1 cellular context compared by ENCODE assay signal in the genomic region with DNA sequence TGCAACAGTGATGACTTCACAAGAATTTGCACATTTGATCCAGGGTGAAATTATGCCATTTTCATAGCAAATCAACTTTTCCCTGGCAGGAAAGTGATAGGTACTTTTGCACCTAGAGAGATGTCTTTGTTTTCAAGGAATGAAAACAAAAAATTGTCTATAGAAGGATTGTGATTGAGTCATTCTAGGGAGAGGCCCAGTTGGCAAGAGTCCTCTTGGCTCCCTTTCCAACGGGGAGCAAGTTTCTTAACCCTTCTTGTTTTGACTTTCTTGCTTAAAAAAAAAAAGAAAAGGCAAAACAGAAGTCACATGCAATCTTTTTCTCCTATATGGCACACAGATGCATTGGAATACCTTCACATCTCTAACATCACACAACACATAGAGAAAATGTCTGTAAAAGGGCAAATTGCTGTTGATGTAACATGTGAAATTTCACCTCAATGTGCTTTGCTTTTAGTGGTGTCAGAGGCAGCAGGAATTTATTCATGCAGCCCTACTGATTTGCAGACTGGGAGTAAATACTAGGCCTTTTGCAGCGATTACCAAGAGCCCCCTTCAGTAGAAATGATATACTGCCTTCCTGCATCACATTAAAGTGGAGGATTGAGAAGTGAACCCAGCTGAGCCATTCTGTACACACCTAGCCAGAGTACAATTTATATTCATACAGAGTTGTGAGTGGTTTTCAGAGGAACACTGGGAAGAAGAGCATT.
TF ChIP-seq lines count a peak whose summit lies in the region.

No MANE protein-coding gene starts in this region.

TF ChIP-seq in H1, 55 proteins besides CTCF, POLR2A, EP300 and RAD21:
- TF ChIP-seq CREB1 (IDR thresholded peaks at IDR 0.05) (no peak), NRF1 (IDR thresholded peaks at IDR 0.05; ENCODE audit: low read depth, low read length) (no peak), SP2 (IDR thresholded peaks at IDR 0.05; ENCODE audit: low read length) (no peak), ZNF274 (IDR thresholded peaks at IDR 0.05; ENCODE audit: borderline replicate concordance, extremely low read depth, low read length) (no peak), MAFK (IDR thresholded peaks at IDR 0.05; ENCODE audit: low read depth, low read length) (no peak), EZH2 (IDR thresholded peaks at IDR 0.05; ENCODE audit: low read depth, low read length, severe bottlenecking) (no peak), SAP30 (IDR thresholded peaks at IDR 0.05; ENCODE audit: insufficient read depth, insufficient replicate concordance, low read length) (no peak), ASH2L (IDR thresholded peaks at IDR 0.05; ENCODE audit: low read length) (no peak), SRF (IDR thresholded peaks at IDR 0.05; ENCODE audit: low read depth, low read length) (no peak)
- TF ChIP-seq, protein P1, sequence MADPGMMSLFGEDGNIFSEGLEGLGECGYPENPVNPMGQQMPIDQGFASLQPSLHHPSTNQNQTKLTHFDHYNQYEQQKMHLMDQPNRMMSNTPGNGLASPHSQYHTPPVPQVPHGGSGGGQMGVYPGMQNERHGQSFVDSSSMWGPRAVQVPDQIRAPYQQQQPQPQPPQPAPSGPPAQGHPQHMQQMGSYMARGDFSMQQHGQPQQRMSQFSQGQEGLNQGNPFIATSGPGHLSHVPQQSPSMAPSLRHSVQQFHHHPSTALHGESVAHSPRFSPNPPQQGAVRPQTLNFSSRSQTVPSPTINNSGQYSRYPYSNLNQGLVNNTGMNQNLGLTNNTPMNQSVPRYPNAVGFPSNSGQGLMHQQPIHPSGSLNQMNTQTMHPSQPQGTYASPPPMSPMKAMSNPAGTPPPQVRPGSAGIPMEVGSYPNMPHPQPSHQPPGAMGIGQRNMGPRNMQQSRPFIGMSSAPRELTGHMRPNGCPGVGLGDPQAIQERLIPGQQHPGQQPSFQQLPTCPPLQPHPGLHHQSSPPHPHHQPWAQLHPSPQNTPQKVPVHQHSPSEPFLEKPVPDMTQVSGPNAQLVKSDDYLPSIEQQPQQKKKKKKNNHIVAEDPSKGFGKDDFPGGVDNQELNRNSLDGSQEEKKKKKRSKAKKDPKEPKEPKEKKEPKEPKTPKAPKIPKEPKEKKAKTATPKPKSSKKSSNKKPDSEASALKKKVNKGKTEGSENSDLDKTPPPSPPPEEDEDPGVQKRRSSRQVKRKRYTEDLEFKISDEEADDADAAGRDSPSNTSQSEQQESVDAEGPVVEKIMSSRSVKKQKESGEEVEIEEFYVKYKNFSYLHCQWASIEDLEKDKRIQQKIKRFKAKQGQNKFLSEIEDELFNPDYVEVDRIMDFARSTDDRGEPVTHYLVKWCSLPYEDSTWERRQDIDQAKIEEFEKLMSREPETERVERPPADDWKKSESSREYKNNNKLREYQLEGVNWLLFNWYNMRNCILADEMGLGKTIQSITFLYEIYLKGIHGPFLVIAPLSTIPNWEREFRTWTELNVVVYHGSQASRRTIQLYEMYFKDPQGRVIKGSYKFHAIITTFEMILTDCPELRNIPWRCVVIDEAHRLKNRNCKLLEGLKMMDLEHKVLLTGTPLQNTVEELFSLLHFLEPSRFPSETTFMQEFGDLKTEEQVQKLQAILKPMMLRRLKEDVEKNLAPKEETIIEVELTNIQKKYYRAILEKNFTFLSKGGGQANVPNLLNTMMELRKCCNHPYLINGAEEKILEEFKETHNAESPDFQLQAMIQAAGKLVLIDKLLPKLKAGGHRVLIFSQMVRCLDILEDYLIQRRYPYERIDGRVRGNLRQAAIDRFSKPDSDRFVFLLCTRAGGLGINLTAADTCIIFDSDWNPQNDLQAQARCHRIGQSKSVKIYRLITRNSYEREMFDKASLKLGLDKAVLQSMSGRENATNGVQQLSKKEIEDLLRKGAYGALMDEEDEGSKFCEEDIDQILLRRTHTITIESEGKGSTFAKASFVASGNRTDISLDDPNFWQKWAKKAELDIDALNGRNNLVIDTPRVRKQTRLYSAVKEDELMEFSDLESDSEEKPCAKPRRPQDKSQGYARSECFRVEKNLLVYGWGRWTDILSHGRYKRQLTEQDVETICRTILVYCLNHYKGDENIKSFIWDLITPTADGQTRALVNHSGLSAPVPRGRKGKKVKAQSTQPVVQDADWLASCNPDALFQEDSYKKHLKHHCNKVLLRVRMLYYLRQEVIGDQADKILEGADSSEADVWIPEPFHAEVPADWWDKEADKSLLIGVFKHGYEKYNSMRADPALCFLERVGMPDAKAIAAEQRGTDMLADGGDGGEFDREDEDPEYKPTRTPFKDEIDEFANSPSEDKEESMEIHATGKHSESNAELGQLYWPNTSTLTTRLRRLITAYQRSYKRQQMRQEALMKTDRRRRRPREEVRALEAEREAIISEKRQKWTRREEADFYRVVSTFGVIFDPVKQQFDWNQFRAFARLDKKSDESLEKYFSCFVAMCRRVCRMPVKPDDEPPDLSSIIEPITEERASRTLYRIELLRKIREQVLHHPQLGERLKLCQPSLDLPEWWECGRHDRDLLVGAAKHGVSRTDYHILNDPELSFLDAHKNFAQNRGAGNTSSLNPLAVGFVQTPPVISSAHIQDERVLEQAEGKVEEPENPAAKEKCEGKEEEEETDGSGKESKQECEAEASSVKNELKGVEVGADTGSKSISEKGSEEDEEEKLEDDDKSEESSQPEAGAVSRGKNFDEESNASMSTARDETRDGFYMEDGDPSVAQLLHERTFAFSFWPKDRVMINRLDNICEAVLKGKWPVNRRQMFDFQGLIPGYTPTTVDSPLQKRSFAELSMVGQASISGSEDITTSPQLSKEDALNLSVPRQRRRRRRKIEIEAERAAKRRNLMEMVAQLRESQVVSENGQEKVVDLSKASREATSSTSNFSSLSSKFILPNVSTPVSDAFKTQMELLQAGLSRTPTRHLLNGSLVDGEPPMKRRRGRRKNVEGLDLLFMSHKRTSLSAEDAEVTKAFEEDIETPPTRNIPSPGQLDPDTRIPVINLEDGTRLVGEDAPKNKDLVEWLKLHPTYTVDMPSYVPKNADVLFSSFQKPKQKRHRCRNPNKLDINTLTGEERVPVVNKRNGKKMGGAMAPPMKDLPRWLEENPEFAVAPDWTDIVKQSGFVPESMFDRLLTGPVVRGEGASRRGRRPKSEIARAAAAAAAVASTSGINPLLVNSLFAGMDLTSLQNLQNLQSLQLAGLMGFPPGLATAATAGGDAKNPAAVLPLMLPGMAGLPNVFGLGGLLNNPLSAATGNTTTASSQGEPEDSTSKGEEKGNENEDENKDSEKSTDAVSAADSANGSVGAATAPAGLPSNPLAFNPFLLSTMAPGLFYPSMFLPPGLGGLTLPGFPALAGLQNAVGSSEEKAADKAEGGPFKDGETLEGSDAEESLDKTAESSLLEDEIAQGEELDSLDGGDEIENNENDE (IDR thresholded peaks at IDR 0.05; ENCODE audit: insufficient replicate concordance, low read length) = no peak
- TF ChIP-seq, protein P2, sequence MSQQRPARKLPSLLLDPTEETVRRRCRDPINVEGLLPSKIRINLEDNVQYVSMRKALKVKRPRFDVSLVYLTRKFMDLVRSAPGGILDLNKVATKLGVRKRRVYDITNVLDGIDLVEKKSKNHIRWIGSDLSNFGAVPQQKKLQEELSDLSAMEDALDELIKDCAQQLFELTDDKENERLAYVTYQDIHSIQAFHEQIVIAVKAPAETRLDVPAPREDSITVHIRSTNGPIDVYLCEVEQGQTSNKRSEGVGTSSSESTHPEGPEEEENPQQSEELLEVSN (IDR thresholded peaks at IDR 0.05) = no peak
- TF ChIP-seq, protein P3, sequence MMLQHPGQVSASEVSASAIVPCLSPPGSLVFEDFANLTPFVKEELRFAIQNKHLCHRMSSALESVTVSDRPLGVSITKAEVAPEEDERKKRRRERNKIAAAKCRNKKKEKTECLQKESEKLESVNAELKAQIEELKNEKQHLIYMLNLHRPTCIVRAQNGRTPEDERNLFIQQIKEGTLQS (IDR thresholded peaks at IDR 0.05; ENCODE audit: insufficient read depth, low read depth, low read length) = no peak
- TF ChIP-seq, protein P4, sequence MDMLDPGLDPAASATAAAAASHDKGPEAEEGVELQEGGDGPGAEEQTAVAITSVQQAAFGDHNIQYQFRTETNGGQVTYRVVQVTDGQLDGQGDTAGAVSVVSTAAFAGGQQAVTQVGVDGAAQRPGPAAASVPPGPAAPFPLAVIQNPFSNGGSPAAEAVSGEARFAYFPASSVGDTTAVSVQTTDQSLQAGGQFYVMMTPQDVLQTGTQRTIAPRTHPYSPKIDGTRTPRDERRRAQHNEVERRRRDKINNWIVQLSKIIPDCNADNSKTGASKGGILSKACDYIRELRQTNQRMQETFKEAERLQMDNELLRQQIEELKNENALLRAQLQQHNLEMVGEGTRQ (IDR thresholded peaks at IDR 0.05; ENCODE audit: low read length) = no peak
TF ChIP-seq in H1: peak in this region for 0.
